Comparison of ENCODE assay signal across 12 cellular contexts in the genomic region with DNA sequence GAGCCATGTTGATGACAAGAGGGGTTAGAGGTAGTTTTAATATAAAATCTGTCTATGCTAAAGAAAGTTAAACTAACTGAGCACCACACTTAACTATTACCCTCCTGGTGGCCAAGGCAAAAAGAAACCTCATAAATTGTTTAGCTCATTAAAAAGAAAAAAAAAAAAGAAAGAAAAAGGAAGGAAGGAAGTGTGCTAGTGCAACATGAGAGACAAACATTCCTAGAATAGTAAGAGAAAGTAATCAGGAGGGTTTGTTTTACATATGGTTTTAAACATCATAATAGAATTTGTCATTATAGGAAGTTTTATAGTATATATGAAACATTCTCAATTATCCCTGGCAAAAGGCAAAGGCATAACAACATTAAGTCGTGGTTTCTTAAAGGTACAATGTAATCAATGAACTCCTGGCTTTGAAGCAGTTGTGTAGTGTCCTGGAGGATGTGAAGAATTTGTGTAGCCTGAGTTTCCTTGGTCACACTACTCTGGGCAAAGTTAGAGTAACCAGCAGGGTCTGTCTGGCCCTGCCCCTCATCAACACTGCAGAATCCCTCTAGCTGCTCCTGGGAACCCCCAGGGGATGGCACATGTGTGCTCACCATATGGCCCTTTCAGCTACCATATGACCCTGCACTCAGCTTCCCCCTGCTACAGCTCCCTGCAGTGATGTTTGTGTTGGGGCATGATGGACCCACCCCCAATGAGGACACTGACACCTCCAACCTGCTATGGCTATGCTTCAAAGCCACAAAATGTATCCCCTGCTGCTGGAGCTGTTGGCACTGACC.
A peak's percentile ranks its signal among the peaks of the same experiment; 100 is the strongest.
DNase-seq lines count a peak whose midpoint lies in the region; ATAC-seq lines count a peak whose summit lies in the region.
"Had no signal": no experiment of that assay in that cellular context is flagged by ENCODE, and none has a peak within 500 bp of the region (broad histone marks: within the 10 kb centered on the region; RNA-seq: fewer than 3 reads in every experiment).

No MANE protein-coding gene starts in this region.

- intact Hi-C loops in dendritic cell treated with granulocyte-macrophage colony-stimulating factor and Interleukin-4, amounts not matched to agents 40 ng/mL and 50 ng/mL, for 4 days (cut with micrococcal nuclease): no loop called here
- intact Hi-C loops in sciatic nerve (cut with DNase I): no loop called here

- H3K27me3 Mint-ChIP-seq in dendritic cell treated with granulocyte-macrophage colony-stimulating factor and Interleukin-4, amounts not matched to agents 40 ng/mL and 50 ng/mL, for 4 days: no peaks in the 10 kb centered on the region
- H3K27me3 Mint-ChIP-seq: activated naive CD4-positive, alpha-beta T cell treated with anti-CD3 and anti-CD28 coated beads, Interleukin-2, amount 50 U/mL, for 24 hours had no signal

- peaks cover 65% of the 10 kb centered on the region for H3K4me1 Mint-ChIP-seq in dendritic cell treated with granulocyte-macrophage colony-stimulating factor and Interleukin-4, amounts not matched to agents 40 ng/mL and 50 ng/mL, for 4 days (ENCODE audit: low read depth)

- ATAC-seq in sciatic nerve: peak; percentile 9
- no peak for ATAC-seq in GM21526 (IDR thresholded peaks at IDR 0.05; ENCODE audit: low FRiP score, unreplicated experiment)
- ATAC-seq in GM18861 (IDR thresholded peaks at IDR 0.05; ENCODE audit: unreplicated experiment): no peak

- H3K4me3 Mint-ChIP-seq in dendritic cell treated with granulocyte-macrophage colony-stimulating factor and Interleukin-4, amounts not matched to agents 40 ng/mL and 50 ng/mL, for 4 days: no peak overlapping the region
- H3K4me3 Mint-ChIP-seq: activated naive CD4-positive, alpha-beta T cell treated with anti-CD3 and anti-CD28 coated beads, Interleukin-2, amount 50 U/mL, for 24 hours had no signal

- DNase-seq in DMS 273 treated with DMSO at 0.1 percent for 48 hours (lab: John Stamatoyannopoulos, UW): peak; percentile 95
- DNase-seq in NCI-H1694 (lab: John Stamatoyannopoulos, UW): peak; percentile 88
- DNase-seq in sciatic nerve (ENCODE audit: low spot score): no peak
- DNase-seq in NCI-H510A (lab: John Stamatoyannopoulos, UW): no peak
- DNase-seq: Calu3, left lung, NCI-H1105, RPMI8226 had no signal

- H3K9me3 Mint-ChIP-seq in dendritic cell treated with granulocyte-macrophage colony-stimulating factor and Interleukin-4, amounts not matched to agents 40 ng/mL and 50 ng/mL, for 4 days: no peaks in the 10 kb centered on the region

- H3K27ac Mint-ChIP-seq in dendritic cell treated with granulocyte-macrophage colony-stimulating factor and Interleukin-4, amounts not matched to agents 40 ng/mL and 50 ng/mL, for 4 days: peak overlapping the region; percentile 67
- H3K27ac Mint-ChIP-seq: activated naive CD4-positive, alpha-beta T cell treated with anti-CD3 and anti-CD28 coated beads, Interleukin-2, amount 50 U/mL, for 24 hours had no signal

- H3K36me3 Mint-ChIP-seq in dendritic cell treated with granulocyte-macrophage colony-stimulating factor and Interleukin-4, amounts not matched to agents 40 ng/mL and 50 ng/mL, for 4 days (ENCODE audit: low read depth): no peaks in the 10 kb centered on the region
- H3K36me3 Mint-ChIP-seq: activated naive CD4-positive, alpha-beta T cell treated with anti-CD3 and anti-CD28 coated beads, Interleukin-2, amount 50 U/mL, for 24 hours had no signal

Comparison
In these comparisons a context has a peak if more than half of its experiments do, and no peak if none do; other contexts are left out.
1. DNase-seq: peak in DMS 273 treated with DMSO at 0.1 percent for 48 hours (single experiment) and NCI-H1694 (single experiment); none in sciatic nerve (single experiment) and NCI-H510A (single experiment).